In genomic region chr4:9384126-9384525, GRCh38 we compare ENCODE assay signal across 24 cellular contexts. TPM values are rescaled to one million over a fixed set of nuclear protein-coding genes. Genes with fewer than 3 reads are reported as not detected.
DNase-seq lines count a peak whose midpoint lies in the region; ATAC-seq, FAIRE-seq and TF ChIP-seq lines count a peak whose summit lies in the region.
"Had no signal": no experiment of that assay in that cellular context is flagged by ENCODE, and none has a peak within 500 bp of the region (broad histone marks: within the 10 kb centered on the region; RNA-seq: fewer than 3 reads in every experiment).

No MANE protein-coding gene starts in this region.

- TF ChIP-seq CTCF in MCF 10A (IDR thresholded peaks at IDR 0.05; ENCODE audit: unreplicated experiment): no peak
- no peak for TF ChIP-seq CTCF in breast epithelium (IDR thresholded peaks at IDR 0.05)
- TF ChIP-seq CTCF in epithelial cell of esophagus (IDR thresholded peaks at IDR 0.05; ENCODE audit: insufficient read depth, low read depth, low read length, missing control alignments): no peak
- TF ChIP-seq CTCF in kidney epithelial cell (IDR thresholded peaks at IDR 0.05; ENCODE audit: insufficient read depth, low read length, poor library complexity, severe bottlenecking): no peak
- no peak for TF ChIP-seq CTCF in GM20000 (IDR thresholded peaks at IDR 0.05; ENCODE audit: extremely low read depth, missing control alignments)

- H3K27ac ChIP-seq in breast epithelium (no peak overlapping the region), small intestine (ENCODE audit: low read depth in 1 of 2, low read length in 1 of 2) (no peak overlapping the region)
- H3K27ac ChIP-seq: BLaER1 had no signal

- POLR2A ChIA-PET in MCF 10A (lab: Yijun Ruan, JAX): no interaction called here

- no peak overlapping the region for H3K27ac Mint-ChIP-seq in MCF 10A (ENCODE audit: low read depth, unreplicated experiment)
- H3K27ac Mint-ChIP-seq: CD14-positive monocyte; CD4-positive, alpha-beta memory T cell; HFFc6 had no signal

- H3K36me3 ChIP-seq in breast epithelium: no peaks in the 10 kb centered on the region
- H3K36me3 ChIP-seq in kidney epithelial cell (ENCODE audit: control insufficient read depth, insufficient read depth, low read length): no peaks in the 10 kb centered on the region
- H3K36me3 ChIP-seq in small intestine (ENCODE audit: control insufficient read depth in 2 of 2, insufficient read depth in 2 of 2, low read length in 2 of 2): no peaks in the 10 kb centered on the region
- H3K36me3 ChIP-seq: BLaER1 had no signal

- no peak overlapping the region for H3K4me3 Mint-ChIP-seq in MCF 10A (ENCODE audit: unreplicated experiment)
- H3K4me3 Mint-ChIP-seq: CD14-positive monocyte; CD4-positive, alpha-beta memory T cell; HFFc6 had no signal

- H3K9me3 ChIP-seq in breast epithelium: no peaks in the 10 kb centered on the region
- no peaks in the 10 kb centered on the region for H3K9me3 ChIP-seq in small intestine (ENCODE audit: control insufficient read depth, low read depth)

- H3K4me1 ChIP-seq in breast epithelium (no peaks in the 10 kb centered on the region), small intestine (ENCODE audit: control insufficient read depth in 2 of 2, insufficient read depth in 1 of 2, low read depth in 1 of 2, low read length in 1 of 2) (no peaks in the 10 kb centered on the region)

- H3K27me3 Mint-ChIP-seq in MCF 10A (ENCODE audit: insufficient read depth, unreplicated experiment): no peaks in the 10 kb centered on the region

- H3K4me3 ChIP-seq in breast epithelium (no peak overlapping the region), epithelial cell of esophagus (ENCODE audit: low read length) (no peak overlapping the region), kidney epithelial cell (ENCODE audit: low read depth, low read length) (no peak overlapping the region), small intestine (ENCODE audit: low read depth in 1 of 2, low read length in 2 of 2) (no peak overlapping the region)
- H3K4me3 ChIP-seq: BLaER1 had no signal

- H3K9me3 Mint-ChIP-seq in MCF 10A (ENCODE audit: unreplicated experiment): no peaks in the 10 kb centered on the region
- H3K9me3 Mint-ChIP-seq: CD14-positive monocyte; CD4-positive, alpha-beta memory T cell had no signal

- TF ChIP-seq POLR2A in breast epithelium (IDR thresholded peaks at IDR 0.05): no peak

- DNase-seq in MCF 10A (ENCODE audit: unreplicated experiment) (peak; percentile 10), breast epithelium (ENCODE audit: low spot score in 2 of 2) (no peak), epithelial cell of esophagus (ENCODE audit: low read depth) (peak; percentile 43), kidney epithelial cell (ENCODE audit: low read depth) (peak; percentile 2), small intestine (peak; percentile 3), HT-29 (ENCODE audit: low spot score) (no peak), GM20000 (ENCODE audit: low spot score) (no peak)
- DNase-seq: 8988T; CD4-positive, alpha-beta memory T cell; DMS153; DMS79; GDM1; GOT3; H7; HFFc6 had no signal

- H3K27me3 ChIP-seq in breast epithelium (no peaks in the 10 kb centered on the region), kidney epithelial cell (ENCODE audit: control insufficient read depth, insufficient read depth, low read length) (no peaks in the 10 kb centered on the region), small intestine (ENCODE audit: control insufficient read depth in 2 of 2, insufficient read depth in 2 of 2, low read length in 2 of 2) (no peaks in the 10 kb centered on the region)
- H3K27me3 ChIP-seq: BLaER1 had no signal

- WGBS in small intestine, 3 donors: 26 to 66% (median 43%) methylated on average over 1 of the region's 1 CpG

- no peak for ATAC-seq in activated CD4-positive, CD25-positive, alpha-beta regulatory T cell treated with anti-CD3 and anti-CD28 coated beads, Interleukin-2, amount 50 U/mL, for 24 hours
- ATAC-seq: HCT116 had no signal

- no peak for FAIRE-seq in small intestine (lab: Jason Lieb, UNC)
- FAIRE-seq: GM12892, GM18507 had no signal

- BruUV-seq in MCF 10A (replicated peaks; lab: Mats Ljungman, UMichigan): no TSS peak

- no peaks in the 10 kb centered on the region for H3K4me1 Mint-ChIP-seq in MCF 10A (ENCODE audit: insufficient read depth, unreplicated experiment)

- no peaks in the 10 kb centered on the region for H3K36me3 Mint-ChIP-seq in MCF 10A (ENCODE audit: insufficient read depth, unreplicated experiment)
- H3K36me3 Mint-ChIP-seq: CD14-positive monocyte; CD4-positive, alpha-beta memory T cell had no signal

- CTCF ChIA-PET in MCF 10A (lab: Yijun Ruan, JAX): no interaction called here

- intact Hi-C loops in MCF 10A (cut with micrococcal nuclease) (no loop called here), breast epithelium (cut with DNase I; ENCODE audit: low total_unique reads) (no loop called here)

RNA-seq across cellular contexts. Expression of gene USP17L30, which starts 21.2 kb away (rescaled TPM):
- total RNA-seq in MCF 10A (2022) (not detected in 2 replicates), breast epithelium (not detected), kidney epithelial cell (not detected in 2 replicates)
- not detected for polyA plus RNA-seq in small intestine
- total RNA-seq in HT-29 (2014; rRNA removed; shearing (Covaris generic)): not detected in 2 replicates
- total RNA-seq: A673; CD4-positive, alpha-beta memory T cell; Daoy; H7; HFFc6 had no signal
- polyA plus RNA-seq: AG04450; CD14-positive monocyte; CD4-positive, alpha-beta memory T cell had no signal

RNA-seq across cellular contexts. Expression of gene USP17L29, which starts 30.7 kb away (rescaled TPM):
- total RNA-seq in MCF 10A (2022) (not detected in 2 replicates), breast epithelium (not detected), kidney epithelial cell (not detected in 2 replicates)
- polyA plus RNA-seq in small intestine: not detected
- total RNA-seq in HT-29 (2014; rRNA removed; shearing (Covaris generic)): not detected in 2 replicates
- total RNA-seq: A673; CD4-positive, alpha-beta memory T cell; Daoy; H7; HFFc6 had no signal
- polyA plus RNA-seq: AG04450; CD14-positive monocyte; CD4-positive, alpha-beta memory T cell had no signal

RNA-seq across cellular contexts. Expression of gene USP17L28, which starts 35.4 kb away (rescaled TPM):
- total RNA-seq in MCF 10A (2022) (not detected in 2 replicates), breast epithelium (not detected), kidney epithelial cell (not detected in 2 replicates)
- not detected for polyA plus RNA-seq in small intestine
- total RNA-seq in HT-29 (2014; rRNA removed; shearing (Covaris generic)): not detected in 2 replicates
- total RNA-seq: A673; CD4-positive, alpha-beta memory T cell; Daoy; H7; HFFc6 had no signal
- polyA plus RNA-seq: AG04450; CD14-positive monocyte; CD4-positive, alpha-beta memory T cell had no signal

RNA-seq across cellular contexts. Expression of gene USP17L27, which starts 40.2 kb away (rescaled TPM):
- not detected in 2 replicates for total RNA-seq in MCF 10A (2022)
- total RNA-seq in breast epithelium: not detected
- total RNA-seq in kidney epithelial cell: not detected in 2 replicates
- not detected for polyA plus RNA-seq in small intestine
- not detected in 2 replicates for total RNA-seq in HT-29 (2014; rRNA removed; shearing (Covaris generic))
- total RNA-seq: A673; CD4-positive, alpha-beta memory T cell; Daoy; H7; HFFc6 had no signal
- polyA plus RNA-seq: AG04450; CD14-positive monocyte; CD4-positive, alpha-beta memory T cell had no signal

RNA-seq across cellular contexts. Expression of gene USP17L5, which starts 44.9 kb away (rescaled TPM):
- total RNA-seq in MCF 10A (2022) (not detected in 2 replicates), breast epithelium (not detected), kidney epithelial cell (not detected in 2 replicates)
- not detected for polyA plus RNA-seq in small intestine
- total RNA-seq in HT-29 (2014; rRNA removed; shearing (Covaris generic)): not detected in 2 replicates
- total RNA-seq: A673; CD4-positive, alpha-beta memory T cell; Daoy; H7; HFFc6 had no signal
- polyA plus RNA-seq: AG04450; CD14-positive monocyte; CD4-positive, alpha-beta memory T cell had no signal

Comparison
In these comparisons a context has a peak if more than half of its experiments do, and no peak if none do; other contexts are left out.
1. DNase-seq: peak in MCF 10A (single experiment), epithelial cell of esophagus (single experiment), kidney epithelial cell (single experiment) and small intestine (single experiment); none in breast epithelium (0 of 2), HT-29 (single experiment) and GM20000 (single experiment).